ENCODE assay signal across 18 cellular contexts in genomic region chr5:61397937-61398336, GRCh38.
"Had no signal": no experiment of that assay in that cellular context is flagged by ENCODE, and none has a peak within 500 bp of the region (broad histone marks: within the 10 kb centered on the region; RNA-seq: fewer than 3 reads in every experiment).

No MANE protein-coding gene starts in this region.

- DNase-seq: effector memory CD8-positive, alpha-beta T cell; gastrocnemius medialis; heart right ventricle; hypothalamus; kidney glomerular epithelial cell; mucosa of descending colon; naive thymus-derived CD8-positive, alpha-beta T cell; posterior cingulate gyrus; spleen; stimulated activated CD4-positive, alpha-beta T cell treated with anti-CD3 and anti-CD28 coated beads, Interleukin-15, amount 100 ng/mL, for 24 hours; stimulated activated CD4-positive, alpha-beta T cell treated with anti-CD3 and anti-CD28 coated beads, Interleukin-1b, Interleukin-23, amount 100 ng/mL, for 48 hours; stimulated activated naive CD4-positive, alpha-beta T cell treated with Interleukin-2 at 50 U/mL for 16 hours; upper lobe of left lung; uterus had no signal

- H3K4me3 ChIP-seq: esophagus muscularis mucosa, gastrocnemius medialis, heart right ventricle, mucosa of descending colon, spleen, upper lobe of left lung, uterus had no signal

- H3K27me3 ChIP-seq: esophagus muscularis mucosa, gastrocnemius medialis, heart right ventricle, neutrophil, spleen, upper lobe of left lung, uterus had no signal

- ATAC-seq: effector memory CD8-positive, alpha-beta T cell; gastrocnemius medialis; heart right ventricle; mucosa of descending colon; naive thymus-derived CD8-positive, alpha-beta T cell; sciatic nerve had no signal

- H3K27ac ChIP-seq: epithelial cell of prostate, esophagus muscularis mucosa, gastrocnemius medialis, heart right ventricle, neutrophil, spleen, upper lobe of left lung, uterus had no signal

- H3K4me1 ChIP-seq: uterus had no signal

- H3K36me3 ChIP-seq: esophagus muscularis mucosa, gastrocnemius medialis, heart right ventricle, neutrophil, spleen, upper lobe of left lung, uterus had no signal
